ENCODE assay signal across 21 cellular contexts in genomic region chr7:138506764-138507163, GRCh38.
"Had no signal": no experiment of that assay in that cellular context is flagged by ENCODE, and none has a peak within 500 bp of the region (broad histone marks: within the 10 kb centered on the region; RNA-seq: fewer than 3 reads in every experiment).

No MANE protein-coding gene starts in this region.

- H3K27ac Mint-ChIP-seq: T-cell had no signal

- H3K4me3 ChIP-seq: adrenal gland, lung, psoas muscle, SK-N-MC, skin epidermis had no signal

- DNase-seq: activated CD4-positive, alpha-beta T cell treated with anti-CD3 and anti-CD28 coated beads for 1 hour; activated CD8-positive, alpha-beta memory T cell treated with anti-CD3 and anti-CD28 coated beads for 24 hours; activated CD8-positive, alpha-beta memory T cell treated with anti-CD3 and anti-CD28 coated beads, Interleukin-2, amount 50 U/mL, for 48 hours; activated effector memory CD4-positive, alpha-beta T cell treated with anti-CD3 and anti-CD28 coated beads, Interleukin-2, amount 50 U/mL, for 16 hours; activated T-cell treated with anti-CD3 and anti-CD28 coated beads, Interleukin-2, amount 50 U/mL, for 72 hours; adrenal gland; hippocampal formation; midbrain; psoas muscle; right cardiac atrium; stimulated activated CD4-positive, alpha-beta T cell treated with anti-CD3 and anti-CD28 coated beads, Interleukin-15, amount 100 ng/mL, for 24 hours; stimulated activated CD4-positive, alpha-beta T cell treated with anti-CD3 and anti-CD28 coated beads, Interleukin-4, amount 100 ng/mL, for 1 hour; T-cell; T1000 had no signal

- H3K27me3 ChIP-seq: adrenal gland had no signal

- FAIRE-seq: bronchial epithelial cell, keratinocyte had no signal

- H3K4me3 Mint-ChIP-seq: activated T-cell treated with anti-CD3 and anti-CD28 coated beads, Interleukin-2, amount 50 U/mL, for 72 hours; T-cell had no signal

- H3K9me3 ChIP-seq: adrenal gland, psoas muscle had no signal

- H3K27ac ChIP-seq: adrenal gland, psoas muscle, SK-N-MC, skin epidermis, VCaP had no signal

- ATAC-seq: activated naive CD4-positive, alpha-beta T cell treated with anti-CD3 and anti-CD28 coated beads, Interleukin-2, amount 50 U/mL, for 72 hours; activated T-cell treated with anti-CD3 and anti-CD28 coated beads, Interleukin-2, amount 50 U/mL, for 72 hours; psoas muscle; right cardiac atrium; T-cell had no signal

- H3K27me3 Mint-ChIP-seq: T-cell had no signal
